27 cellular contexts compared by ENCODE assay signal in the genomic region with DNA sequence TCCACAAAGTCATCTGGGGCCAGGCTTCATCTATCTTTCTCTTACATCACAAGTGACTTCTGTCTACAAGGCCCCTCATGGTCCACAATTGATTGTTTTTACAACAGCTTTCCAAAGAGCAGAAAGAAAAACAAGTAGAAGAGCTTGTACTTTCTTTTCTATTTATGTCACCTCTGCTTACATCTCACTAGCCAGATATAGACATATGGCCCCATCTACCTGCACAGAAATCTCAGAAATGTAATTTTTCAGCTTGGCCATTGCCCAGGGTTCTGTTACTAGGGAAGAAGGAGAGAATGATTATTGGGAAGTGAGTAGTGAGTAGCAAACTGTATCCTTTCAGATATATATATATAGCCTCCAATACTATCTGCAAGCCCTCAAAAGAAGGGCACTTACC.
DNase-seq lines count a peak whose midpoint lies in the region; ATAC-seq, FAIRE-seq and TF ChIP-seq lines count a peak whose summit lies in the region.
"Had no signal": no experiment of that assay in that cellular context is flagged by ENCODE, and none has a peak within 500 bp of the region (broad histone marks: within the 10 kb centered on the region; RNA-seq: fewer than 3 reads in every experiment).

No MANE protein-coding gene starts in this region.

- H3K36me3 ChIP-seq in OCI-LY7 (ENCODE audit: insufficient read depth, low read length): peaks cover 6% of the 10 kb centered on the region
- H3K36me3 ChIP-seq: SJCRH30 had no signal

- BruUV-seq in OCI-LY7 (replicated peaks; lab: Mats Ljungman, UMichigan): no TSS peak
- BruUV-seq in MCF 10A (replicated peaks; lab: Mats Ljungman, UMichigan): no TSS peak

- H3K27ac ChIP-seq in OCI-LY7 (ENCODE audit: low read depth, low read length, poor library complexity, severe bottlenecking): no peak overlapping the region
- H3K27ac ChIP-seq: A549, SJCRH30 had no signal

- H3K9me3 Mint-ChIP-seq in stimulated activated memory B cell treated with anti-CD40 and anti-IgM and Interleukin-4, amounts not matched to agents 10 μg/mL and 1 μg/mL and 100 μg/mL, for 72 hours: peaks cover 6% of the 10 kb centered on the region
- H3K9me3 Mint-ChIP-seq in MCF 10A (ENCODE audit: unreplicated experiment): no peaks in the 10 kb centered on the region

- peaks cover 31% of the 10 kb centered on the region for H3K4me1 ChIP-seq in OCI-LY7 (ENCODE audit: insufficient read depth, low read length, poor library complexity, severe bottlenecking)
- H3K4me1 ChIP-seq: A549, SJCRH30 had no signal

- TF ChIP-seq CTCF in GM12865 (IDR thresholded peaks at IDR 0.05; ENCODE audit: insufficient read depth, low read depth, low read length, missing control alignments) (no peak), OCI-LY7 (conservative IDR thresholded peaks at IDR 0.05; ENCODE audit: low read length) (0 out of 2 replicates have a peak, but pooled peaks have one; percentile 11), MCF 10A (IDR thresholded peaks at IDR 0.05; ENCODE audit: unreplicated experiment) (no peak)

- CTCF ChIA-PET in OCI-LY7 (lab: Charles Lee; ENCODE audit: unreplicated experiment): interaction anchor here (1.1 kb wide), 1 partner anchor 347 kb away, joined by 3 read pairs; a partner anchor contains a TSS
- CTCF ChIA-PET in MCF 10A (lab: Yijun Ruan, JAX): interaction anchor here (0.7 kb wide), 1 partner anchor 64 kb away, joined by 3 read pairs; no protein-coding TSS in a partner anchor

- H3K9me3 ChIP-seq in OCI-LY7 (ENCODE audit: low read length): peaks cover 11% of the 10 kb centered on the region; the same call in 1 of the 2 replicates
- H3K9me3 ChIP-seq: SJCRH30 had no signal

- no peaks in the 10 kb centered on the region for H4K20me1 ChIP-seq in OCI-LY7 (ENCODE audit: insufficient read depth, low read length)

- no peak for ATAC-seq in stimulated activated memory B cell treated with anti-CD40 and anti-IgM and Interleukin-4, amounts not matched to agents 10 μg/mL and 1 μg/mL and 100 μg/mL, for 72 hours
- no peak for ATAC-seq in GM21447 (IDR thresholded peaks at IDR 0.05; ENCODE audit: unreplicated experiment)
- ATAC-seq: A549, GM23338, SK-N-SH treated with all-trans-retinoic acid at 6 μM for 48 hours had no signal

- peak; percentile 45 for FAIRE-seq in GM19239 (lab: Jason Lieb, UNC)
- FAIRE-seq: A549, RCC 7860 had no signal

- H3K4me1 Mint-ChIP-seq in stimulated activated memory B cell treated with anti-CD40 and anti-IgM and Interleukin-4, amounts not matched to agents 10 μg/mL and 1 μg/mL and 100 μg/mL, for 72 hours: peaks cover 67% of the 10 kb centered on the region
- H3K4me1 Mint-ChIP-seq in MCF 10A (ENCODE audit: insufficient read depth, unreplicated experiment): no peaks in the 10 kb centered on the region

- peak overlapping the region; percentile 27; the same call in 1 of the 2 replicates for H2AFZ ChIP-seq in OCI-LY7 (ENCODE audit: low read length)
- H2AFZ ChIP-seq: GM23338 had no signal

- no peaks in the 10 kb centered on the region for H3K9me2 ChIP-seq in OCI-LY7 (ENCODE audit: insufficient read depth, low read length)

- DNase-seq in GM12865 (ENCODE audit: low read depth): peak; percentile 44
- no peak for DNase-seq in GM19239 (ENCODE audit: insufficient read length, low spot score)
- DNase-seq in OCI-LY7 (ENCODE audit: low spot score): peak; percentile 25
- DNase-seq in NCI-H748 (lab: John Stamatoyannopoulos, UW; ENCODE audit: unreplicated experiment): no peak
- DNase-seq in MCF 10A (ENCODE audit: unreplicated experiment): no peak
- DNase-seq in NCI-H2029 treated with DMSO at 0.1 percent for 48 hours (lab: John Stamatoyannopoulos, UW): no peak
- DNase-seq: AML-193; C1 segment of cervical spinal cord; CD4-positive, alpha-beta memory T cell; COR-L47; EL; GDM1; H9; NCI-H1105; NCI-H1436 treated with DMSO at 0.1 percent for 48 hours; NCI-H187 treated with DMSO at 0.1 percent for 48 hours; NCI-H2107; NCI-H524; OCI-M1; SJCRH30; T-helper 2 cell had no signal

- peak overlapping the region; percentile 28 for H3K4me2 ChIP-seq in OCI-LY7 (ENCODE audit: low read length)
- H3K4me2 ChIP-seq: A549, GM23338 had no signal

- no peaks in the 10 kb centered on the region for H3K27me3 Mint-ChIP-seq in stimulated activated memory B cell treated with anti-CD40 and anti-IgM and Interleukin-4, amounts not matched to agents 10 μg/mL and 1 μg/mL and 100 μg/mL, for 72 hours
- no peaks in the 10 kb centered on the region for H3K27me3 Mint-ChIP-seq in MCF 10A (ENCODE audit: insufficient read depth, unreplicated experiment)
- H3K27me3 Mint-ChIP-seq: CD4-positive, alpha-beta memory T cell had no signal

- H3K4me3 ChIP-seq in GM12865 (ENCODE audit: low read depth, low read length) (no peak overlapping the region), OCI-LY7 (ENCODE audit: low read depth, low read length, poor library complexity, severe bottlenecking) (no peak overlapping the region)
- H3K4me3 ChIP-seq: A549, GM23338, SJCRH30 had no signal

- H3K36me3 Mint-ChIP-seq in stimulated activated memory B cell treated with anti-CD40 and anti-IgM and Interleukin-4, amounts not matched to agents 10 μg/mL and 1 μg/mL and 100 μg/mL, for 72 hours: peaks cover 15% of the 10 kb centered on the region
- H3K36me3 Mint-ChIP-seq in MCF 10A (ENCODE audit: insufficient read depth, unreplicated experiment): no peaks in the 10 kb centered on the region

- POLR2A ChIA-PET in OCI-LY7 (lab: Charles Lee) (interaction anchor here (0.7 to 12.2 kb wide), 9 partner anchors 11 to 347 kb away, joined by 3 to 170 read pairs (median 5); a partner anchor contains a TSS), MCF 10A (lab: Yijun Ruan, JAX) (no interaction called here)

- intact Hi-C loops in OCI-LY7 (cut with micrococcal nuclease; ENCODE audit: unreplicated experiment): no loop called here
- intact Hi-C loops in MCF 10A (cut with micrococcal nuclease): no loop called here

- H3K4me3 Mint-ChIP-seq in stimulated activated memory B cell treated with anti-CD40 and anti-IgM and Interleukin-4, amounts not matched to agents 10 μg/mL and 1 μg/mL and 100 μg/mL, for 72 hours: no peak overlapping the region
- H3K4me3 Mint-ChIP-seq in MCF 10A (ENCODE audit: unreplicated experiment): no peak overlapping the region
- H3K4me3 Mint-ChIP-seq: CD4-positive, alpha-beta memory T cell; GM23338; H9 had no signal

- H3K27ac Mint-ChIP-seq in stimulated activated memory B cell treated with anti-CD40 and anti-IgM and Interleukin-4, amounts not matched to agents 10 μg/mL and 1 μg/mL and 100 μg/mL, for 72 hours: peak overlapping the region; percentile 91
- H3K27ac Mint-ChIP-seq in MCF 10A (ENCODE audit: low read depth, unreplicated experiment): no peak overlapping the region
- H3K27ac Mint-ChIP-seq: CD4-positive, alpha-beta memory T cell; GM23338; H9 had no signal

- H3K79me2 ChIP-seq in OCI-LY7 (ENCODE audit: insufficient read depth, low read depth, low read length): no peaks in the 10 kb centered on the region

Comparison
In these comparisons a context has a peak if more than half of its experiments do, and no peak if none do; other contexts are left out.
1. DNase-seq: peak in GM12865 (single experiment) and OCI-LY7 (single experiment); none in GM19239 (single experiment), NCI-H748 (single experiment), MCF 10A (single experiment) and NCI-H2029 treated with DMSO at 0.1 percent for 48 hours (single experiment).